In the genomic region with DNA sequence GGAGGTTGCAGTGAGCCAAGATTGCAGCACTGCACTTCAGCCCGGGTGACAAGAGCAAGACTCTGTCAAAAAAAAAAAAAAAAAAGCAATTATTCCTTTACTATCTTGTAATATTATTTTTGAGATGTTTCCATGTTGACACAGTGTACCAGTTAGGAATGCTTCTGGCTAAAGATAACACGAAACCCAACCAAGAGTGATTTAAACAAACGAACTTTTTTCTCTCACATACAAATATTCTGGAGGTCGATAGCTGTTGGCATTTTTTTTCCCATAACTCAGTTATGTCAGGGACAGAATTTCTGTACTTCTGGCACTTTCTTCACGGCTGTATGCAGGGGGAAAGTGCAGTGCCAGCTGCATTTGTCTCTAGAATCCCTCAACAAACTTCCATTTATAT, we compare ENCODE assay signal across 23 cellular contexts. TPM values are rescaled to one million over a fixed set of nuclear protein-coding genes. Genes with fewer than 3 reads are reported as not detected.
DNase-seq lines count a peak whose midpoint lies in the region; ATAC-seq and TF ChIP-seq lines count a peak whose summit lies in the region.
"Had no signal": no experiment of that assay in that cellular context is flagged by ENCODE, and none has a peak within 500 bp of the region (broad histone marks: within the 10 kb centered on the region; RNA-seq: fewer than 3 reads in every experiment).

No MANE protein-coding gene starts in this region.

- intact Hi-C loops in IMR-90 (cut with micrococcal nuclease) (no loop called here), body of pancreas (cut with DNase I) (no loop called here), Calu3 (cut with micrococcal nuclease; ENCODE audit: unreplicated experiment) (no loop called here)

- peaks cover 9% of the 10 kb centered on the region for H3K4me1 Mint-ChIP-seq in Calu3 (ENCODE audit: low read depth, unreplicated experiment)
- H3K4me1 Mint-ChIP-seq: CD8-positive, alpha-beta memory T cell had no signal

- H3K9me1 ChIP-seq in IMR-90 (ENCODE audit: insufficient read depth, low read length), result no peaks in the 10 kb centered on the region

- H2BK5ac ChIP-seq in IMR-90 (ENCODE audit: low read depth, low read length, poor library complexity, severe bottlenecking), result no peak overlapping the region

- H2AK5ac ChIP-seq in IMR-90 (ENCODE audit: low read depth, low read length), result no peak overlapping the region

- H3K9ac ChIP-seq in IMR-90 (ENCODE audit: low read depth, low read length), result no peak overlapping the region
- H3K9ac ChIP-seq: BLaER1 treated with 17β-estradiol and CSF1 and Interleukin-3, amounts not matched to agents 10 nM and 100 nM had no signal

- H2AK9ac ChIP-seq in IMR-90 (replicated peaks; ENCODE audit: low read depth, low read length, poor library complexity), result no peak overlapping the region

- H3K9me3 ChIP-seq in IMR-90 (ENCODE audit: control insufficient read depth, insufficient read depth, low read length), result no peaks in the 10 kb centered on the region
- H3K9me3 ChIP-seq in body of pancreas, result no peaks in the 10 kb centered on the region
- H3K9me3 ChIP-seq: A549; BLaER1 treated with 17β-estradiol and CSF1 and Interleukin-3, amounts not matched to agents 10 nM and 100 nM; HAP-1 had no signal

- no peaks in the 10 kb centered on the region for H3K36me3 Mint-ChIP-seq in Calu3 (ENCODE audit: insufficient read depth, unreplicated experiment)
- H3K36me3 Mint-ChIP-seq: CD14-positive monocyte; CD8-positive, alpha-beta memory T cell had no signal

- TF ChIP-seq CTCF in IMR-90 (conservative IDR thresholded peaks at IDR 0.05; ENCODE audit: low read depth, low read length) (no peak), body of pancreas (IDR thresholded peaks at IDR 0.05) (no peak), Calu3 (IDR thresholded peaks at IDR 0.05; ENCODE audit: unreplicated experiment) (no peak)

- no peak overlapping the region for H4K5ac ChIP-seq in IMR-90 (ENCODE audit: low read depth, low read length)

- no peak overlapping the region for H3K23ac ChIP-seq in IMR-90 (ENCODE audit: low read depth, low read length)

- H2BK20ac ChIP-seq in IMR-90 (ENCODE audit: low read depth, low read length), result no peak overlapping the region

- H4K20me1 ChIP-seq in IMR-90 (ENCODE audit: insufficient read depth, low read length), result no peaks in the 10 kb centered on the region
- H4K20me1 ChIP-seq: BLaER1 treated with 17β-estradiol and CSF1 and Interleukin-3, amounts not matched to agents 10 nM and 100 nM had no signal

- H3K27me3 ChIP-seq in IMR-90 (ENCODE audit: control insufficient read depth, insufficient read depth, low read length), result peaks cover 4% of the 10 kb centered on the region; the same call in 1 of the 2 replicates
- H3K27me3 ChIP-seq in body of pancreas, result no peaks in the 10 kb centered on the region
- H3K27me3 ChIP-seq: BE2C; BLaER1 treated with 17β-estradiol and CSF1 and Interleukin-3, amounts not matched to agents 10 nM and 100 nM had no signal

- H3K36me3 ChIP-seq in IMR-90 (ENCODE audit: control insufficient read depth, insufficient read depth, low read length) (no peaks in the 10 kb centered on the region), body of pancreas (replicated peaks in 1 of 2; ENCODE audit: insufficient read depth in 1 of 2, low read depth in 2 of 2) (no peaks in the 10 kb centered on the region)
- H3K36me3 ChIP-seq: BE2C; BLaER1 treated with 17β-estradiol and CSF1 and Interleukin-3, amounts not matched to agents 10 nM and 100 nM; HAP-1 had no signal

- dilution Hi-C loops in IMR-90 (cut with HindIII; ENCODE audit: low sequenced_read_pairs, unreplicated experiment), result no loop called here

- no peak overlapping the region for H4K91ac ChIP-seq in IMR-90 (ENCODE audit: insufficient read depth, low read depth, low read length)

- no peak overlapping the region for H4K8ac ChIP-seq in IMR-90 (ENCODE audit: low read depth in 2 of 2, low read length in 2 of 2)

- in situ Hi-C loops in IMR-90 (cut with MboI; ENCODE audit: low sequenced_read_pairs), result no loop called here

- POLR2A ChIA-PET in IMR-90 (lab: Charles Lee; ENCODE audit: unreplicated experiment), result no interaction called here

- DNase-seq in EH (ENCODE audit: low read depth), result peak; percentile 38
- no peak for DNase-seq in IMR-90
- DNase-seq in body of pancreas, result no peak
- no peak for DNase-seq in Calu3
- DNase-seq: 8988T; ACHN; AML-193; BE2C; CD4-positive, alpha-beta T cell; CD8-positive, alpha-beta memory T cell; DMS153; DND-41; EL; GDM1; GOT3; HFFc6 had no signal

- TF ChIP-seq POLR2A in IMR-90 (IDR thresholded peaks at IDR 0.05; ENCODE audit: low read depth, low read length) (no peak), body of pancreas (IDR thresholded peaks at IDR 0.05) (no peak)

- ATAC-seq in IMR-90 (ENCODE audit: low read depth), result peak; percentile 42; the same call in 1 of the 2 replicates
- ATAC-seq in body of pancreas, result peak; percentile 35
- ATAC-seq in HG03139 (IDR thresholded peaks at IDR 0.05; ENCODE audit: unreplicated experiment), result no peak
- no peak for ATAC-seq in GM18868 (IDR thresholded peaks at IDR 0.05; ENCODE audit: unreplicated experiment)
- ATAC-seq: A549, GM12878 had no signal

- BruUV-seq in IMR-90 (replicated peaks; lab: Mats Ljungman, UMichigan) (no TSS peak), Calu3 (replicated peaks; lab: Mats Ljungman, UMichigan) (no TSS peak)

- no peak overlapping the region for H3K4me2 ChIP-seq in IMR-90 (ENCODE audit: low read depth, low read length)
- H3K4me2 ChIP-seq: A549; BLaER1 treated with 17β-estradiol and CSF1 and Interleukin-3, amounts not matched to agents 10 nM and 100 nM had no signal

- CTCF ChIA-PET in IMR-90 (lab: Yijun Ruan, JAX), result no interaction called here
- CTCF ChIA-PET in Calu3 (lab: Charles Lee), result no interaction called here

- H2AFZ ChIP-seq in IMR-90 (replicated peaks; ENCODE audit: low read length, poor library complexity), result no peak overlapping the region

- no peaks in the 10 kb centered on the region for H3K9me3 Mint-ChIP-seq in Calu3 (ENCODE audit: low read depth, unreplicated experiment)
- H3K9me3 Mint-ChIP-seq: CD14-positive monocyte; CD4-positive, alpha-beta T cell; CD8-positive, alpha-beta memory T cell; HFFc6 had no signal

- no peak overlapping the region for H2BK120ac ChIP-seq in IMR-90 (ENCODE audit: low read depth, low read length)

- no peak overlapping the region for H3K56ac ChIP-seq in IMR-90 (ENCODE audit: extremely low read depth, insufficient read depth, low read length)

- H3K4ac ChIP-seq in IMR-90 (ENCODE audit: low read depth, low read length), result no peak overlapping the region

- H3K27me3 Mint-ChIP-seq in Calu3 (ENCODE audit: unreplicated experiment), result no peaks in the 10 kb centered on the region

- no peak overlapping the region for H3K27ac Mint-ChIP-seq in Calu3 (ENCODE audit: unreplicated experiment)
- H3K27ac Mint-ChIP-seq: CD14-positive monocyte; CD4-positive, alpha-beta T cell; CD8-positive, alpha-beta memory T cell; HFFc6 had no signal

- no peak overlapping the region for H3K18ac ChIP-seq in IMR-90 (ENCODE audit: low read depth, low read length)

- H3K79me1 ChIP-seq in IMR-90 (ENCODE audit: low read depth in 1 of 2, low read length in 2 of 2), result no peaks in the 10 kb centered on the region

- H3K4me3 ChIP-seq in IMR-90 (ENCODE audit: insufficient read depth, low read depth, low read length), result no peak overlapping the region
- H3K4me3 ChIP-seq in body of pancreas, result no peak overlapping the region
- H3K4me3 ChIP-seq: A549; BLaER1 treated with 17β-estradiol and CSF1 and Interleukin-3, amounts not matched to agents 10 nM and 100 nM; GM12878; HAP-1 had no signal

- H3K27ac ChIP-seq in IMR-90 (ENCODE audit: insufficient read depth, low read length) (no peak overlapping the region), body of pancreas (peak overlapping the region in 1 of 4 donors; percentile 34)
- H3K27ac ChIP-seq: A549; BLaER1 treated with 17β-estradiol and CSF1 and Interleukin-3, amounts not matched to agents 10 nM and 100 nM had no signal

- no peak overlapping the region for H2BK15ac ChIP-seq in IMR-90 (ENCODE audit: low read depth, low read length)

- WGBS in IMR-90 (ENCODE audit: extremely low coverage in 2 of 2, insufficient read length in 1 of 2), 2 experiments, result no CpG with 5 or more reads among the region's 5 CpGs
- WGBS in body of pancreas, 2 donors, result 7 to 16% methylated on average over 5 of the region's 5 CpGs

- H3K4me3 Mint-ChIP-seq in Calu3 (ENCODE audit: low read depth, unreplicated experiment), result no peak overlapping the region
- H3K4me3 Mint-ChIP-seq: CD14-positive monocyte; CD4-positive, alpha-beta T cell; CD8-positive, alpha-beta memory T cell; HFFc6 had no signal

- TF ChIP-seq RAD21 in IMR-90 (IDR thresholded peaks at IDR 0.05; ENCODE audit: low read length), result no peak

- no peak overlapping the region for H3K14ac ChIP-seq in IMR-90 (replicated peaks; ENCODE audit: low read depth, low read length)

- H3K4me1 ChIP-seq in IMR-90 (ENCODE audit: control insufficient read depth, insufficient read depth, low read length) (no peaks in the 10 kb centered on the region; the same call in 1 of the 2 replicates), body of pancreas (peaks cover 12% of the 10 kb centered on the region)
- H3K4me1 ChIP-seq: A549, BE2C, HAP-1 had no signal

TF ChIP-seq in IMR-90, 13 proteins besides CTCF, POLR2A, EP300 and RAD21 (continues in another document):
- no peak for TF ChIP-seq ELK1 (IDR thresholded peaks at IDR 0.05; ENCODE audit: borderline replicate concordance, low read depth, low read length)
- no peak for TF ChIP-seq NFE2L2 (IDR thresholded peaks at IDR 0.05; ENCODE audit: low read depth, low read length)
- TF ChIP-seq, protein P1, sequence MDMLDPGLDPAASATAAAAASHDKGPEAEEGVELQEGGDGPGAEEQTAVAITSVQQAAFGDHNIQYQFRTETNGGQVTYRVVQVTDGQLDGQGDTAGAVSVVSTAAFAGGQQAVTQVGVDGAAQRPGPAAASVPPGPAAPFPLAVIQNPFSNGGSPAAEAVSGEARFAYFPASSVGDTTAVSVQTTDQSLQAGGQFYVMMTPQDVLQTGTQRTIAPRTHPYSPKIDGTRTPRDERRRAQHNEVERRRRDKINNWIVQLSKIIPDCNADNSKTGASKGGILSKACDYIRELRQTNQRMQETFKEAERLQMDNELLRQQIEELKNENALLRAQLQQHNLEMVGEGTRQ (IDR thresholded peaks at IDR 0.05; ENCODE audit: low read depth, low read length), result no peak
- no peak for TF ChIP-seq MAZ (IDR thresholded peaks at IDR 0.05; ENCODE audit: borderline replicate concordance, low read depth, low read length)

RNA-seq across cellular contexts. Expression of gene PPM1D, which starts 9.9 kb away (rescaled TPM):
- total RNA-seq in IMR-90 (2012; rRNA removed) (15.8 and 16.1 TPM in 2 replicates), body of pancreas (10 to 100 TPM in 1 of 2 donors, 1 to 10 TPM in 1; 6.5 to 15.5 TPM), Calu3 (2022) (7.6 and 7.7 TPM in 2 replicates)
- 5.5 TPM in 2 replicates for polyA plus RNA-seq in IMR-90 (2012; rRNA removed)
- polyA plus RNA-seq in IMR-90 (2012; cell fraction: cytosol; rRNA removed), result 4.0 and 4.4 TPM in 2 replicates
- 2.7 and 6.1 TPM in 2 replicates for polyA plus RNA-seq in IMR-90 (2012; cell fraction: nucleus; rRNA removed; ENCODE audit: low replicate concordance)

Comparison
In these comparisons a context has a peak if more than half of its experiments do, and no peak if none do; other contexts are left out.
1. ATAC-seq: peak in IMR-90 (single experiment) and body of pancreas (single experiment); none in HG03139 (single experiment) and GM18868 (single experiment).